Comparison of ENCODE assay signal across 18 cellular contexts in the genomic region with DNA sequence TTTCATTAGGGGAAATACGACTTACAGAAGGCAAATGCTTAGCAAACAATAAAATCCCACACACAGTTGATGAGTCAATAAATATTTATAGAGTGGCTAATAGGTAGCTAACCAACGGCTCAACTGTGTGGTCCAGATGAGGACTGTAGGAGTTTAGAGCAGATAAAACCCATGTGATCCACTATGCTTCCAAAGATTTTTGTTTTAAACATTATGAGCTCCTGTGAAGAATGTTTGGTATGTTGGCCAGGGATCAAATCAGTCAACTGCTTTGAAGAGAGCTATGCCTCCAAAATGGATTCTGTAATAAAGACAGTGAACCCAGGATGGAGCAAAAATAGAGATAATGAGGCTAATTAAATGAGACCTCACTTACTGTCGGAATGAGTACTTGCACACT.
A peak's percentile ranks its signal among the peaks of the same experiment; 100 is the strongest.
DNase-seq lines count a peak whose midpoint lies in the region; ATAC-seq, FAIRE-seq and TF ChIP-seq lines count a peak whose summit lies in the region.
"Had no signal": no experiment of that assay in that cellular context is flagged by ENCODE, and none has a peak within 500 bp of the region (broad histone marks: within the 10 kb centered on the region; RNA-seq: fewer than 3 reads in every experiment).

No MANE protein-coding gene starts in this region.

- H3K4me1 Mint-ChIP-seq in HFFc6 (ENCODE audit: low read depth): peaks cover 69% of the 10 kb centered on the region
- no peaks in the 10 kb centered on the region for H3K4me1 Mint-ChIP-seq in activated T-helper 2 cell treated with anti-CD3 and anti-CD28 coated beads, Interferon-gamma antibody, Interleukin-2, Interleukin-4, amounts not matched to agents 10 μg/mL and 5 μg/mL and 100 μg/mL, durations not matched to agents 14 hours and 24 hours and 36 hours (ENCODE audit: low read depth)
- H3K4me1 Mint-ChIP-seq: B cell, endodermal cell had no signal

- peaks cover 9% of the 10 kb centered on the region for H3K9me3 Mint-ChIP-seq in HFFc6
- H3K9me3 Mint-ChIP-seq in activated T-helper 2 cell treated with anti-CD3 and anti-CD28 coated beads, Interferon-gamma antibody, Interleukin-2, Interleukin-4, amounts not matched to agents 10 μg/mL and 5 μg/mL and 100 μg/mL, durations not matched to agents 14 hours and 24 hours and 36 hours: no peaks in the 10 kb centered on the region
- H3K9me3 Mint-ChIP-seq: endodermal cell had no signal

- peak overlapping the region; percentile 53 to 54; a peak in 3 of 6 replicates for H3K27ac ChIP-seq in A549
- H3K27ac ChIP-seq in Peyer's patch: no peak overlapping the region
- H3K27ac ChIP-seq: uterus had no signal

- TF ChIP-seq RAD21 in A549 (conservative IDR thresholded peaks at IDR 0.05 in 1 of 2, IDR thresholded peaks at IDR 0.05 in 1 of 2): no peak; a peak in 1 of 5 replicates

- H3K4me1 ChIP-seq in A549 (peaks cover 13% of the 10 kb centered on the region; the same call in 1 of the 3 replicates), Peyer's patch (no peaks in the 10 kb centered on the region)
- H3K4me1 ChIP-seq: uterus had no signal

- H3K36me3 ChIP-seq in Peyer's patch: no peaks in the 10 kb centered on the region
- H3K36me3 ChIP-seq: uterus had no signal

- no peaks in the 10 kb centered on the region for H3K27me3 ChIP-seq in Peyer's patch
- H3K27me3 ChIP-seq: uterus had no signal

- no peak for TF ChIP-seq CTCF in A549 (IDR thresholded peaks at IDR 0.05)
- TF ChIP-seq CTCF in HFFc6 (IDR thresholded peaks at IDR 0.05): no peak
- TF ChIP-seq CTCF in foreskin fibroblast (IDR thresholded peaks at IDR 0.05; ENCODE audit: low read depth, low read length): no peak
- no peak for TF ChIP-seq CTCF in Peyer's patch (IDR thresholded peaks at IDR 0.05)

- TF ChIP-seq EP300 in A549 (IDR thresholded peaks at IDR 0.05): peak in 1 of 2 experiments; percentile 33; a peak in 2 of 5 replicates

- no peaks in the 10 kb centered on the region for H3K27me3 Mint-ChIP-seq in HFFc6 (ENCODE audit: insufficient read depth)
- no peaks in the 10 kb centered on the region for H3K27me3 Mint-ChIP-seq in activated T-helper 2 cell treated with anti-CD3 and anti-CD28 coated beads, Interferon-gamma antibody, Interleukin-2, Interleukin-4, amounts not matched to agents 10 μg/mL and 5 μg/mL and 100 μg/mL, durations not matched to agents 14 hours and 24 hours and 36 hours (ENCODE audit: low read depth)
- H3K27me3 Mint-ChIP-seq: activated T-cell treated with anti-CD3 and anti-CD28 coated beads, Interleukin-2, amount 50 U/mL, for 24 hours; B cell had no signal

- peak in 1 of 2 experiments; percentile 70 for DNase-seq in A549 (ENCODE audit: low read depth in 1 of 2, low spot score in 1 of 2)
- peak; percentile 92 for DNase-seq in HFFc6
- peak; percentile 22 to 62 for DNase-seq in foreskin fibroblast
- no peak for DNase-seq in activated T-helper 2 cell treated with anti-CD3 and anti-CD28 coated beads, Interferon-gamma antibody, Interleukin-2, Interleukin-4, amounts not matched to agents 10 μg/mL and 5 μg/mL and 100 μg/mL, durations not matched to agents 14 hours and 24 hours and 36 hours (ENCODE audit: low spot score)
- DNase-seq in inferior parietal cortex (ENCODE audit: extremely low spot score): no peak
- DNase-seq in Peyer's patch: no peak
- DNase-seq: activated CD4-positive, alpha-beta T cell treated with anti-CD3 and anti-CD28 coated beads for 4 hours; activated T-cell treated with anti-CD3 and anti-CD28 coated beads, Interleukin-2, amount 50 U/mL, for 24 hours; aorta; endodermal cell; NCI-H2029 treated with DMSO at 0.1 percent for 48 hours; NK-92 treated with Interleukin-12 subunit alpha and Interleukin-12 subunit beta, amount 100 ng/mL, for 24 hours; posterior cingulate gyrus; stimulated activated CD4-positive, alpha-beta T cell treated with anti-CD3 and anti-CD28 coated beads, Interleukin-1b, Interleukin-23, amount 100 ng/mL, for 48 hours; uterus had no signal

- peaks cover 9% of the 10 kb centered on the region; the same call in 1 of the 2 replicates for H3K36me3 Mint-ChIP-seq in HFFc6 (ENCODE audit: low read depth)
- no peaks in the 10 kb centered on the region for H3K36me3 Mint-ChIP-seq in activated T-helper 2 cell treated with anti-CD3 and anti-CD28 coated beads, Interferon-gamma antibody, Interleukin-2, Interleukin-4, amounts not matched to agents 10 μg/mL and 5 μg/mL and 100 μg/mL, durations not matched to agents 14 hours and 24 hours and 36 hours (ENCODE audit: low read depth)

- H3K9me3 ChIP-seq in A549 (no peaks in the 10 kb centered on the region), Peyer's patch (no peaks in the 10 kb centered on the region)
- H3K9me3 ChIP-seq: uterus had no signal

- ATAC-seq in A549: peak; percentile 77 to 84; a peak in 5 of 6 replicates
- ATAC-seq in GM18519 (IDR thresholded peaks at IDR 0.05; ENCODE audit: low FRiP score, unreplicated experiment): no peak

- 0% methylated on average over 3 of the region's 3 CpGs for WGBS in A549 (ENCODE audit: missing lambda C conversion rate)

- no peak for TF ChIP-seq POLR2A in A549 (IDR thresholded peaks at IDR 0.05; ENCODE audit: low read length)
- no peak for TF ChIP-seq POLR2A in Peyer's patch (IDR thresholded peaks at IDR 0.05)

- peak overlapping the region; percentile 61 for H3K4me3 Mint-ChIP-seq in HFFc6
- no peak overlapping the region for H3K4me3 Mint-ChIP-seq in activated T-helper 2 cell treated with anti-CD3 and anti-CD28 coated beads, Interferon-gamma antibody, Interleukin-2, Interleukin-4, amounts not matched to agents 10 μg/mL and 5 μg/mL and 100 μg/mL, durations not matched to agents 14 hours and 24 hours and 36 hours (ENCODE audit: low read depth)
- H3K4me3 Mint-ChIP-seq: activated T-cell treated with anti-CD3 and anti-CD28 coated beads, Interleukin-2, amount 50 U/mL, for 24 hours; B cell; endodermal cell had no signal

- peak overlapping the region; percentile 64 for H3K4me2 ChIP-seq in A549

- intact Hi-C loops in activated T-helper 2 cell treated with anti-CD3 and anti-CD28 coated beads, Interferon-gamma antibody, Interleukin-2, Interleukin-4, amounts not matched to agents 10 μg/mL and 5 μg/mL and 100 μg/mL, durations not matched to agents 14 hours and 24 hours and 36 hours (cut with micrococcal nuclease): no loop called here

- FAIRE-seq in A549 (lab: Jason Lieb, UNC) (no peak), TTC549 (lab: Jason Lieb, UNC) (peak; percentile 20)

- peak overlapping the region; percentile 73 for H3K27ac Mint-ChIP-seq in HFFc6
- no peak overlapping the region for H3K27ac Mint-ChIP-seq in activated T-helper 2 cell treated with anti-CD3 and anti-CD28 coated beads, Interferon-gamma antibody, Interleukin-2, Interleukin-4, amounts not matched to agents 10 μg/mL and 5 μg/mL and 100 μg/mL, durations not matched to agents 14 hours and 24 hours and 36 hours
- H3K27ac Mint-ChIP-seq: activated T-cell treated with anti-CD3 and anti-CD28 coated beads, Interleukin-2, amount 50 U/mL, for 24 hours; B cell; endodermal cell had no signal

- H3K4me3 ChIP-seq in A549: no peak overlapping the region
- no peak overlapping the region for H3K4me3 ChIP-seq in foreskin fibroblast (ENCODE audit: low read depth in 1 of 2, low read length in 2 of 2)
- no peak overlapping the region for H3K4me3 ChIP-seq in Peyer's patch
- H3K4me3 ChIP-seq: uterus had no signal

- CTCF ChIA-PET in A549 (lab: Yijun Ruan, JAX): no interaction called here

- POLR2A ChIA-PET in A549 (lab: Yijun Ruan, JAX): no interaction called here

TF ChIP-seq in A549, 52 proteins besides CTCF, POLR2A, EP300 and RAD21:
- TF ChIP-seq, protein P1, sequence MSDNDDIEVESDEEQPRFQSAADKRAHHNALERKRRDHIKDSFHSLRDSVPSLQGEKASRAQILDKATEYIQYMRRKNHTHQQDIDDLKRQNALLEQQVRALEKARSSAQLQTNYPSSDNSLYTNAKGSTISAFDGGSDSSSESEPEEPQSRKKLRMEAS (IDR thresholded peaks at IDR 0.05): no peak
- TF ChIP-seq JUNB (IDR thresholded peaks at IDR 0.05) (peak; percentile 39), SREBF2 (IDR thresholded peaks at IDR 0.05) (no peak), GATA3 (IDR thresholded peaks at IDR 0.05; ENCODE audit: borderline replicate concordance) (peak; percentile 38; the same call in 1 of the 2 replicates), FOSL2 (IDR thresholded peaks at IDR 0.05) (no peak), FOSL2 (CRISPR knock-in tag; IDR thresholded peaks at IDR 0.05) (peak; percentile 35; the same call in 1 of the 2 replicates), CBX8 (IDR thresholded peaks at IDR 0.05) (no peak), MAZ (IDR thresholded peaks at IDR 0.05; ENCODE audit: borderline replicate concordance, low read depth, low read length) (no peak), MYC (IDR thresholded peaks at IDR 0.05; ENCODE audit: borderline replicate concordance, low read length) (no peak)
- TF ChIP-seq, protein P2, sequence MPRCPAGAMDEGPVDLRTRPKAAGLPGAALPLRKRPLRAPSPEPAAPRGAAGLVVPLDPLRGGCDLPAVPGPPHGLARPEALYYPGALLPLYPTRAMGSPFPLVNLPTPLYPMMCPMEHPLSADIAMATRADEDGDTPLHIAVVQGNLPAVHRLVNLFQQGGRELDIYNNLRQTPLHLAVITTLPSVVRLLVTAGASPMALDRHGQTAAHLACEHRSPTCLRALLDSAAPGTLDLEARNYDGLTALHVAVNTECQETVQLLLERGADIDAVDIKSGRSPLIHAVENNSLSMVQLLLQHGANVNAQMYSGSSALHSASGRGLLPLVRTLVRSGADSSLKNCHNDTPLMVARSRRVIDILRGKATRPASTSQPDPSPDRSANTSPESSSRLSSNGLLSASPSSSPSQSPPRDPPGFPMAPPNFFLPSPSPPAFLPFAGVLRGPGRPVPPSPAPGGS (IDR thresholded peaks at IDR 0.05): no peak

Comparison
In these comparisons a context has a peak if more than half of its experiments do, and no peak if none do; other contexts are left out.
1. DNase-seq: peak in HFFc6 (single experiment) and foreskin fibroblast (2 of 2); none in activated T-helper 2 cell treated with anti-CD3 and anti-CD28 coated beads, Interferon-gamma antibody, Interleukin-2, Interleukin-4, amounts not matched to agents 10 μg/mL and 5 μg/mL and 100 μg/mL, durations not matched to agents 14 hours and 24 hours and 36 hours (single experiment), inferior parietal cortex (single experiment) and Peyer's patch (0 of 3).
2. H3K27ac ChIP-seq: peak in A549 (2 of 2); none in Peyer's patch (0 of 4).